16 cellular contexts compared by ENCODE assay signal in the genomic region with DNA sequence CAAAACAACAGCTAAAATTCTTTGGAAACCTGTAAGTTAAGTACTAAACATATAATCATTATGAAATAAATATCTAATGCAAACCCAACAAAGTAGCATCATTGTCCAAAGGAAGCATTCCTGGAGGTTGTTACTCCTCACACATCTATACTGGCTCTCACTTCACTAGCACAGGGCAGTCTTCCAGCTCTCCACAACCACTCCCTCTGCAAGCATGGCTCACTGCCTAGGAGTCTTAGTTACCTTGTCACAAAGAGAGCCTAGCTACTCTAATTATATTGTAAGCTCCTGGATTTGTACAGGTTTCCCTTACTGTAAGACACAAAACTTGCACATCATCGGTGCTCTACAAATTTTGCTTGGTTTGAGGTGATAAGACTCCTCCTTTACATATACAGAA.
DNase-seq lines count a peak whose midpoint lies in the region; ATAC-seq, FAIRE-seq and TF ChIP-seq lines count a peak whose summit lies in the region.
"Had no signal": no experiment of that assay in that cellular context is flagged by ENCODE, and none has a peak within 500 bp of the region (broad histone marks: within the 10 kb centered on the region; RNA-seq: fewer than 3 reads in every experiment).

No MANE protein-coding gene starts in this region.

- peaks cover 0 to 7% of the 10 kb centered on the region in 2 donors for H3K27me3 Mint-ChIP-seq in natural killer cell treated with Interleukin-12 subunit alpha and Interleukin-12 subunit beta and Interleukin-15 and Interleukin-18, amount 100 ng/mL, for 72 hours
- H3K27me3 Mint-ChIP-seq: stimulated activated naive CD8-positive, alpha-beta T cell treated with anti-CD3 and anti-CD28 coated beads, Interleukin-15, amount 100 ng/mL, for 72 hours had no signal

- H3K4me3 ChIP-seq in AG10803 (ENCODE audit: low read length), result no peak overlapping the region
- H3K4me3 ChIP-seq in choroid plexus epithelial cell (ENCODE audit: low read depth, low read length), result no peak overlapping the region
- no peak overlapping the region for H3K4me3 ChIP-seq in left lung
- H3K4me3 ChIP-seq: spleen had no signal

- peaks cover 25 to 31% of the 10 kb centered on the region in 2 donors for H3K4me1 Mint-ChIP-seq in natural killer cell treated with Interleukin-12 subunit alpha and Interleukin-12 subunit beta and Interleukin-15 and Interleukin-18, amount 100 ng/mL, for 72 hours (ENCODE audit: low read depth in 2 of 2)

- TF ChIP-seq CTCF in AG10803 (conservative IDR thresholded peaks at IDR 0.05; ENCODE audit: low read length), result no peak
- no peak for TF ChIP-seq CTCF in choroid plexus epithelial cell (conservative IDR thresholded peaks at IDR 0.05; ENCODE audit: low read depth, low read length)
- TF ChIP-seq CTCF in left lung (IDR thresholded peaks at IDR 0.05), result no peak
- no peak for TF ChIP-seq CTCF in D721Med (IDR thresholded peaks at IDR 0.05; ENCODE audit: insufficient read depth, missing control alignments)
- no peak for TF ChIP-seq CTCF in omental fat pad (IDR thresholded peaks at IDR 0.05)

- peak; percentile 87 for ATAC-seq in left lung
- ATAC-seq in natural killer cell treated with Interleukin-12 subunit alpha and Interleukin-12 subunit beta and Interleukin-15 and Interleukin-18, amount 100 ng/mL, for 72 hours, result no peak
- no peak for ATAC-seq in omental fat pad (ENCODE audit: low FRiP score)
- ATAC-seq: stimulated activated naive CD8-positive, alpha-beta T cell treated with anti-CD3 and anti-CD28 coated beads, Interleukin-15, amount 100 ng/mL, for 72 hours had no signal

- H3K27ac ChIP-seq in left lung, result no peak overlapping the region
- H3K27ac ChIP-seq: spleen, WERI-Rb-1 had no signal

- H3K36me3 ChIP-seq in left lung, result no peaks in the 10 kb centered on the region
- H3K36me3 ChIP-seq: spleen, WERI-Rb-1 had no signal

- H3K27me3 ChIP-seq in left lung, result peaks cover 0 to 12% of the 10 kb centered on the region in 2 donors

- H3K4me3 Mint-ChIP-seq in natural killer cell treated with Interleukin-12 subunit alpha and Interleukin-12 subunit beta and Interleukin-15 and Interleukin-18, amount 100 ng/mL, for 72 hours, result no peak overlapping the region
- H3K4me3 Mint-ChIP-seq: IgD-negative memory B cell; nephron progenitor cell; stimulated activated naive CD8-positive, alpha-beta T cell treated with anti-CD3 and anti-CD28 coated beads, Interleukin-15, amount 100 ng/mL, for 72 hours had no signal

- peaks cover 15% of the 10 kb centered on the region for H3K36me3 Mint-ChIP-seq in natural killer cell treated with Interleukin-12 subunit alpha and Interleukin-12 subunit beta and Interleukin-15 and Interleukin-18, amount 100 ng/mL, for 72 hours

- no peaks in the 10 kb centered on the region for H3K9me3 ChIP-seq in left lung

- intact Hi-C loops in left lung (cut with DNase I), result no loop called here

- no peak for FAIRE-seq in D721Med (lab: Jason Lieb, UNC)
- FAIRE-seq: endometrium had no signal

- H3K4me1 ChIP-seq in left lung, result no peaks in the 10 kb centered on the region

- DNase-seq in AG10803 (ENCODE audit: low read depth) (peak; percentile 40), NCI-H446 treated with DMSO at 0.1 percent for 48 hours (lab: John Stamatoyannopoulos, UW) (peak; percentile 28), choroid plexus epithelial cell (ENCODE audit: low read depth) (peak; percentile 44), left lung (no peak), D721Med (ENCODE audit: insufficient read length, low spot score) (no peak), NCI-H2081 treated with DMSO at 0.1 percent for 48 hours (lab: John Stamatoyannopoulos, UW) (no peak), omental fat pad (ENCODE audit: low spot score) (no peak)
- DNase-seq in natural killer cell treated with Interleukin-12 subunit alpha and Interleukin-12 subunit beta and Interleukin-15 and Interleukin-18, amount 100 ng/mL, for 72 hours (ENCODE audit: low spot score), result no peak
- DNase-seq: activated gamma-delta T cell treated with Interleukin-2 at 50 U/mL for 16 hours; NCI-H1092 treated with DMSO at 0.1 percent for 48 hours; nephron progenitor cell; spleen; stimulated activated naive CD8-positive, alpha-beta T cell treated with anti-CD3 and anti-CD28 coated beads, Interleukin-15, amount 100 ng/mL, for 72 hours; WERI-Rb-1 had no signal

- no peaks in the 10 kb centered on the region for H3K9me3 Mint-ChIP-seq in natural killer cell treated with Interleukin-12 subunit alpha and Interleukin-12 subunit beta and Interleukin-15 and Interleukin-18, amount 100 ng/mL, for 72 hours

- H3K27ac Mint-ChIP-seq in natural killer cell treated with Interleukin-12 subunit alpha and Interleukin-12 subunit beta and Interleukin-15 and Interleukin-18, amount 100 ng/mL, for 72 hours, result no peak overlapping the region
- H3K27ac Mint-ChIP-seq: nephron progenitor cell had no signal

Comparison
In these comparisons a context has a peak if more than half of its experiments do, and no peak if none do; other contexts are left out.
1. DNase-seq: peak in AG10803 (single experiment), NCI-H446 treated with DMSO at 0.1 percent for 48 hours (single experiment) and choroid plexus epithelial cell (single experiment); none in left lung (0 of 2), D721Med (single experiment), NCI-H2081 treated with DMSO at 0.1 percent for 48 hours (single experiment), natural killer cell treated with Interleukin-12 subunit alpha and Interleukin-12 subunit beta and Interleukin-15 and Interleukin-18, amount 100 ng/mL, for 72 hours (single experiment) and omental fat pad (single experiment).